ENCODE assay signal across 8 cellular contexts in genomic region chr3:30689202-30689641, GRCh38.
A peak's percentile ranks its signal among the peaks of the same experiment; 100 is the strongest.
DNase-seq lines count a peak whose midpoint lies in the region; ATAC-seq and TF ChIP-seq lines count a peak whose summit lies in the region.

No MANE protein-coding gene starts in this region.

- H3K9ac ChIP-seq in skeletal muscle tissue (ENCODE audit: low read depth in 1 of 3, low read length in 3 of 3), result no peak overlapping the region

- no peak for ATAC-seq in WTC11
- peak in 6 of 8 donors; percentile 13 to 39 (median 25) for ATAC-seq in heart right ventricle
- ATAC-seq in HG02642 (IDR thresholded peaks at IDR 0.05; ENCODE audit: poor library complexity, unreplicated experiment), result no peak
- ATAC-seq in HG02623 (IDR thresholded peaks at IDR 0.05; ENCODE audit: unreplicated experiment), result no peak

- H3K4me1 ChIP-seq in heart right ventricle (peaks cover 16 to 100% (median 92%) of the 10 kb centered on the region in 9 donors), skeletal muscle tissue (ENCODE audit: control insufficient read depth in 3 of 3, insufficient read depth in 3 of 3, low read length in 3 of 3) (peaks cover 29 to 49% (median 44%) of the 10 kb centered on the region in 3 donors)

- H3K9me3 ChIP-seq in heart right ventricle (no peaks in the 10 kb centered on the region), skeletal muscle tissue (ENCODE audit: control insufficient read depth in 3 of 3, low read length in 3 of 3) (no peaks in the 10 kb centered on the region)

- intact Hi-C loops in heart right ventricle (cut with DNase I), result loop anchor here in 6 of 10 donors (5.0 to 10.0 kb wide), 6 partner anchors 74 to 577 kb away; no protein-coding TSS in a partner anchor

- H3K36me3 Mint-ChIP-seq in WTC11, result peaks cover 47% of the 10 kb centered on the region

- peaks cover 0 to 100% (median 6%) of the 10 kb centered on the region in 9 donors for H3K36me3 ChIP-seq in heart right ventricle
- H3K36me3 ChIP-seq in skeletal muscle tissue (ENCODE audit: control insufficient read depth in 3 of 3, insufficient read depth in 3 of 3, low read length in 3 of 3), result peaks cover 6 to 26% (median 19%) of the 10 kb centered on the region in 3 donors

- DNase-seq in NCI-H1105 treated with DMSO at 0.1 percent for 48 hours (lab: John Stamatoyannopoulos, UW) (peak; percentile 57), NCI-H1105 (lab: John Stamatoyannopoulos, UW) (no peak), WTC11 (ENCODE audit: low spot score) (no peak), heart right ventricle (peak in 1 of 2 donors; percentile 34)
- DNase-seq in activated effector memory CD4-positive, alpha-beta T cell treated with anti-CD3 and anti-CD28 coated beads, Interleukin-2, amount 50 U/mL, for 16 hours, result no peak

- H3K27ac Mint-ChIP-seq in WTC11, result peak overlapping the region; percentile 68; the same call in 1 of the 2 replicates

- H3K4me3 Mint-ChIP-seq in WTC11, result no peak overlapping the region

- WGBS in heart right ventricle, 2 donors, result 4 to 8% methylated on average over 5 of the region's 5 CpGs

- H3K9me3 Mint-ChIP-seq in WTC11, result no peaks in the 10 kb centered on the region

- H3K4me3 ChIP-seq in heart right ventricle, result no peak overlapping the region
- no peak overlapping the region for H3K4me3 ChIP-seq in skeletal muscle tissue (ENCODE audit: low read length in 3 of 3)

- TF ChIP-seq CTCF in WTC11 (IDR thresholded peaks at IDR 0.05), result no peak
- TF ChIP-seq CTCF in heart right ventricle (IDR thresholded peaks at IDR 0.05), result no peak

- CTCF ChIA-PET in WTC11 (lab: Charles Lee), result no interaction called here

- H3K4me1 Mint-ChIP-seq in WTC11, result peaks cover 41% of the 10 kb centered on the region

- no peaks in the 10 kb centered on the region for H3K27me3 Mint-ChIP-seq in WTC11 (ENCODE audit: low read depth)

- H3K27ac ChIP-seq in heart right ventricle, result peak overlapping the region; percentile 16 to 83 (median 70)
- peak overlapping the region; percentile 41 for H3K27ac ChIP-seq in skeletal muscle tissue (ENCODE audit: low read depth, low read length)

- H3K27me3 ChIP-seq in heart right ventricle (no peaks in the 10 kb centered on the region), skeletal muscle tissue (ENCODE audit: control insufficient read depth in 3 of 3, insufficient read depth in 3 of 3, low read length in 3 of 3) (no peaks in the 10 kb centered on the region)

- POLR2A ChIA-PET in WTC11 (lab: Charles Lee), result no interaction called here

TF ChIP-seq in WTC11, 78 proteins besides CTCF, POLR2A, EP300 and RAD21:
- TF ChIP-seq USF1 (CRISPR knock-in tag; IDR thresholded peaks at IDR 0.05) (no peak), IRF1 (CRISPR knock-in tag; IDR thresholded peaks at IDR 0.05) (no peak), JAZF1 (CRISPR knock-in tag; IDR thresholded peaks at IDR 0.05) (no peak), ATF2 (CRISPR knock-in tag; IDR thresholded peaks at IDR 0.05; ENCODE audit: borderline replicate concordance, low read depth) (no peak), CREM (CRISPR knock-in tag; IDR thresholded peaks at IDR 0.05) (no peak), FOXK1 (CRISPR knock-in tag; IDR thresholded peaks at IDR 0.05) (no peak), ZNF138 (CRISPR knock-in tag; conservative IDR thresholded peaks at IDR 0.05) (no peak), GTF2I (CRISPR knock-in tag; conservative IDR thresholded peaks at IDR 0.05) (no peak), FOXJ3 (CRISPR knock-in tag; IDR thresholded peaks at IDR 0.05; ENCODE audit: borderline replicate concordance) (no peak), MAX (CRISPR knock-in tag; IDR thresholded peaks at IDR 0.05) (no peak), STAT6 (CRISPR knock-in tag; conservative IDR thresholded peaks at IDR 0.05; ENCODE audit: low read depth) (no peak)
TF ChIP-seq in WTC11: peak in this region for 0.

Comparison
In these comparisons a context has a peak if more than half of its experiments do, and no peak if none do; other contexts are left out.
1. ATAC-seq: peak in heart right ventricle (6 of 8); none in WTC11 (single experiment), HG02642 (single experiment) and HG02623 (single experiment).